ENCODE assay signal across 19 cellular contexts in genomic region chr17:81998222-81998621, GRCh38.
"Had no signal": no experiment of that assay in that cellular context is flagged by ENCODE, and none has a peak within 500 bp of the region (broad histone marks: within the 10 kb centered on the region; RNA-seq: fewer than 3 reads in every experiment).

No MANE protein-coding gene starts in this region.

- H3K9me3 ChIP-seq: Peyer's patch, SJSA1 had no signal

- H3K4me3 Mint-ChIP-seq: activated CD8-positive, alpha-beta T cell treated with anti-CD3 and anti-CD28 coated beads for 36 hours; activated naive CD8-positive, alpha-beta T cell; activated T-cell treated with anti-CD3 and anti-CD28 coated beads, Interleukin-2, amount 50 U/mL, for 72 hours; T-helper 1 cell treated with Interleukin-12 subunit alpha and Interleukin-12 subunit beta and Interleukin-4 antibody, amounts not matched to agents 30 μg/mL and 1 μg/mL, for 36 hours had no signal

- H3K4me3 ChIP-seq: Peyer's patch, SJSA1 had no signal

- H3K36me3 Mint-ChIP-seq: activated naive CD8-positive, alpha-beta T cell had no signal

- H3K27ac ChIP-seq: Peyer's patch, SJSA1 had no signal

- ATAC-seq: activated CD4-positive, CD25-positive, alpha-beta regulatory T cell treated with anti-CD3 and anti-CD28 coated beads, Interleukin-2, amount 50 U/mL, for 24 hours; activated CD8-positive, alpha-beta T cell treated with anti-CD3 and anti-CD28 coated beads for 36 hours; activated T-cell treated with anti-CD3 and anti-CD28 coated beads, Interleukin-2, amount 50 U/mL, for 72 hours had no signal

- H3K27me3 ChIP-seq: Peyer's patch, SJSA1 had no signal

- H3K9me3 Mint-ChIP-seq: activated CD8-positive, alpha-beta T cell treated with anti-CD3 and anti-CD28 coated beads for 36 hours; activated T-cell treated with anti-CD3 and anti-CD28 coated beads, Interleukin-2, amount 50 U/mL, for 72 hours; T-helper 1 cell treated with Interleukin-12 subunit alpha and Interleukin-12 subunit beta and Interleukin-4 antibody, amounts not matched to agents 30 μg/mL and 1 μg/mL, for 36 hours had no signal

- DNase-seq: activated CD4-positive, alpha-beta T cell treated with anti-CD3 and anti-CD28 coated beads for 4 hours; activated CD8-positive, alpha-beta memory T cell treated with anti-CD3 and anti-CD28 coated beads, Interleukin-2, amount 50 U/mL, for 4 hours; activated CD8-positive, alpha-beta T cell treated with anti-CD3 and anti-CD28 coated beads for 36 hours; activated naive CD4-positive, alpha-beta T cell; activated T-cell treated with anti-CD3 and anti-CD28 coated beads, Interleukin-2, amount 50 U/mL, for 72 hours; anterior cingulate cortex; MM.1S; NCI-H1105; NCI-H1436; NCI-H1694 treated with DMSO at 0.1 percent for 48 hours; NCI-H2029 treated with DMSO at 0.1 percent for 48 hours; NCI-H510A treated with DMSO at 0.1 percent for 48 hours; NCI-H69; Peyer's patch; SHP77 had no signal

- H3K27ac Mint-ChIP-seq: activated CD8-positive, alpha-beta T cell treated with anti-CD3 and anti-CD28 coated beads for 36 hours; activated naive CD8-positive, alpha-beta T cell; activated T-cell treated with anti-CD3 and anti-CD28 coated beads, Interleukin-2, amount 50 U/mL, for 72 hours; T-helper 1 cell treated with Interleukin-12 subunit alpha and Interleukin-12 subunit beta and Interleukin-4 antibody, amounts not matched to agents 30 μg/mL and 1 μg/mL, for 36 hours had no signal

- H3K27me3 Mint-ChIP-seq: activated CD8-positive, alpha-beta T cell treated with anti-CD3 and anti-CD28 coated beads for 36 hours; activated naive CD8-positive, alpha-beta T cell had no signal
